Comparison of ENCODE assay signal across 24 cellular contexts in genomic region chr6:45611502-45611901, GRCh38.
DNase-seq lines count a peak whose midpoint lies in the region; ATAC-seq, FAIRE-seq and TF ChIP-seq lines count a peak whose summit lies in the region.
"Had no signal": no experiment of that assay in that cellular context is flagged by ENCODE, and none has a peak within 500 bp of the region (broad histone marks: within the 10 kb centered on the region; RNA-seq: fewer than 3 reads in every experiment).

No MANE protein-coding gene starts in this region.

- H3K9me3 ChIP-seq in osteoblast (ENCODE audit: low read depth, low read length): no peaks in the 10 kb centered on the region
- H3K9me3 ChIP-seq in pancreas: no peaks in the 10 kb centered on the region
- H3K9me3 ChIP-seq: BE2C had no signal

- no peak for ATAC-seq in stimulated activated naive CD8-positive, alpha-beta T cell treated with anti-CD3 and anti-CD28 coated beads, Interleukin-15, Interleukin-2, amounts not matched to agents 100 U/mL and 50 U/mL, for 24 hours
- peak; percentile 66 for ATAC-seq in left colon
- no peak for ATAC-seq in T-cell (replicated peaks in 1 of 4)
- ATAC-seq in pancreas: no peak

- H3K4me3 ChIP-seq in osteoblast (ENCODE audit: insufficient read depth, low read length) (no peak overlapping the region), pancreas (no peak overlapping the region)
- H3K4me3 ChIP-seq: SK-N-MC had no signal

- H3K4me1 Mint-ChIP-seq in stimulated activated naive CD8-positive, alpha-beta T cell treated with anti-CD3 and anti-CD28 coated beads, Interleukin-15, Interleukin-2, amounts not matched to agents 100 ng/mL and 50 ng/mL, for 24 hours (ENCODE audit: low read depth): peaks cover 58% of the 10 kb centered on the region
- H3K4me1 Mint-ChIP-seq in T-cell: peaks cover 8 to 13% (median 12%) of the 10 kb centered on the region in 3 donors
- H3K4me1 Mint-ChIP-seq: H9 had no signal

- H3K27ac ChIP-seq in osteoblast (ENCODE audit: low read depth, low read length) (no peak overlapping the region), pancreas (peak overlapping the region in 1 of 4 donors; percentile 47)
- H3K27ac ChIP-seq: RWPE1, SK-N-MC had no signal

- TF ChIP-seq CTCF in osteoblast (IDR thresholded peaks at IDR 0.05; ENCODE audit: extremely low read depth, low read depth, low read length) (no peak), pancreas (IDR thresholded peaks at IDR 0.05) (no peak), D721Med (IDR thresholded peaks at IDR 0.05; ENCODE audit: insufficient read depth, missing control alignments) (no peak)

- intact Hi-C loops in left colon (cut with DNase I, micrococcal nuclease): no loop called here
- intact Hi-C loops in pancreas (cut with DNase I): no loop called here

- H3K9me3 Mint-ChIP-seq in stimulated activated naive CD8-positive, alpha-beta T cell treated with anti-CD3 and anti-CD28 coated beads, Interleukin-15, Interleukin-2, amounts not matched to agents 100 ng/mL and 50 ng/mL, for 24 hours: peaks cover 7% of the 10 kb centered on the region
- no peaks in the 10 kb centered on the region for H3K9me3 Mint-ChIP-seq in T-cell
- H3K9me3 Mint-ChIP-seq: H9, HFFc6 had no signal

- no peaks in the 10 kb centered on the region for H3K36me3 Mint-ChIP-seq in stimulated activated naive CD8-positive, alpha-beta T cell treated with anti-CD3 and anti-CD28 coated beads, Interleukin-15, Interleukin-2, amounts not matched to agents 100 ng/mL and 50 ng/mL, for 24 hours (ENCODE audit: low read depth)
- peaks cover 5% of the 10 kb centered on the region for H3K36me3 Mint-ChIP-seq in T-cell

- H4K20me1 ChIP-seq in osteoblast (ENCODE audit: insufficient read depth, low read length): no peaks in the 10 kb centered on the region

- FAIRE-seq in pancreas (lab: Jason Lieb, UNC): no peak
- no peak for FAIRE-seq in D721Med (lab: Jason Lieb, UNC)
- FAIRE-seq: A204.1, G401.6, GM12892 had no signal

- H2AFZ ChIP-seq in osteoblast (ENCODE audit: low read length): no peak overlapping the region

- no peak overlapping the region for H3K4me2 ChIP-seq in osteoblast (ENCODE audit: insufficient read depth, low read length)

- no peaks in the 10 kb centered on the region for H3K36me3 ChIP-seq in osteoblast (ENCODE audit: insufficient read depth, low read length)
- no peaks in the 10 kb centered on the region for H3K36me3 ChIP-seq in pancreas
- H3K36me3 ChIP-seq: BE2C had no signal

- POLR2A ChIA-PET in T-cell (lab: Charles Lee): no interaction called here

- peak overlapping the region; percentile 15 for H3K27ac Mint-ChIP-seq in stimulated activated naive CD8-positive, alpha-beta T cell treated with anti-CD3 and anti-CD28 coated beads, Interleukin-15, Interleukin-2, amounts not matched to agents 100 ng/mL and 50 ng/mL, for 24 hours
- H3K27ac Mint-ChIP-seq in T-cell: no peak overlapping the region
- H3K27ac Mint-ChIP-seq: H9, HFFc6 had no signal

- H3K4me1 ChIP-seq in osteoblast (ENCODE audit: insufficient read depth, low read length): peaks cover 22% of the 10 kb centered on the region
- H3K4me1 ChIP-seq in pancreas: no peaks in the 10 kb centered on the region
- H3K4me1 ChIP-seq: BE2C had no signal

- no peaks in the 10 kb centered on the region for H3K27me3 Mint-ChIP-seq in stimulated activated naive CD8-positive, alpha-beta T cell treated with anti-CD3 and anti-CD28 coated beads, Interleukin-15, Interleukin-2, amounts not matched to agents 100 ng/mL and 50 ng/mL, for 24 hours
- H3K27me3 Mint-ChIP-seq in T-cell: peaks cover 0 to 4% of the 10 kb centered on the region in 2 donors

- WGBS in pancreas, 2 donors: 39 to 41% methylated on average over 1 of the region's 1 CpG

- no peaks in the 10 kb centered on the region for H3K27me3 ChIP-seq in osteoblast (ENCODE audit: insufficient read depth, low read length)
- no peaks in the 10 kb centered on the region for H3K27me3 ChIP-seq in pancreas

- CTCF ChIA-PET in T-cell (lab: Charles Lee): no interaction called here

- H3K4me3 Mint-ChIP-seq in stimulated activated naive CD8-positive, alpha-beta T cell treated with anti-CD3 and anti-CD28 coated beads, Interleukin-15, Interleukin-2, amounts not matched to agents 100 ng/mL and 50 ng/mL, for 24 hours: no peak overlapping the region
- H3K4me3 Mint-ChIP-seq in T-cell: no peak overlapping the region
- H3K4me3 Mint-ChIP-seq: CD4-positive, CD25-positive, alpha-beta regulatory T cell; H9; HFFc6 had no signal

- H3K79me2 ChIP-seq in osteoblast (ENCODE audit: insufficient read depth, low read length): no peaks in the 10 kb centered on the region

- DNase-seq in stimulated activated naive CD8-positive, alpha-beta T cell treated with anti-CD3 and anti-CD28 coated beads, Interleukin-15, Interleukin-2, amounts not matched to agents 100 U/mL and 50 U/mL, for 24 hours: no peak
- DNase-seq in left colon (no peak), osteoblast (ENCODE audit: insufficient read length, low spot score, missing footprints) (peak; percentile 3), T-cell (no peak), pancreas (no peak), D721Med (ENCODE audit: insufficient read length, low spot score) (no peak)
- DNase-seq: BE2C; CD4-positive, CD25-positive, alpha-beta regulatory T cell; COR-L47; H9; HFFc6; NCI-H1092; NCI-H1436; NCI-H187 treated with DMSO at 0.1 percent for 48 hours; NCI-H2107; NCI-H446 treated with DMSO at 0.1 percent for 48 hours; NCI-H69; SHP77 treated with DMSO at 0.1 percent for 48 hours had no signal
